20 cellular contexts compared by ENCODE assay signal in the genomic region with DNA sequence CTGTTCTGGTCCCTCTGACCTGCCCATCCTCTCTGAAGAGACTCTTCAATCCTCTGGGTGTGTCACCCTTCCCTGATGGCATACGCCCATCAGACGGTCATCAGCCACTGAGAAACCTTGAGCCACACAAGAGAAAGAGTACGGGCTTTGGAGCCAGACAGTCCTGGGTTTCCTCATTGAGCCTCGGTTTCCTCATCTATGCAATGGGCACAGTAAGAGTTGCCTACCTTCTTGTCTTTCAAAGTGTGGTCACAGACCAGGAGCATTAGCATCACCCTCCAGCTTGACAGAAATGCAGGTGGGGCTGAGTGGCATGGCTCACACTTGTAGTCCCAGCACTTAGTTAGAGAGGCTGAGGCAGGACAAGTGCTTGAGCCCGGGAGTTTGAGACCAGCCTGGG. TPM values are rescaled to one million over a fixed set of nuclear protein-coding genes. Genes with fewer than 3 reads are reported as not detected.
DNase-seq lines count a peak whose midpoint lies in the region; ATAC-seq, FAIRE-seq and TF ChIP-seq lines count a peak whose summit lies in the region.
"Had no signal": no experiment of that assay in that cellular context is flagged by ENCODE, and none has a peak within 500 bp of the region (broad histone marks: within the 10 kb centered on the region; RNA-seq: fewer than 3 reads in every experiment).

No MANE protein-coding gene starts in this region.

- H3K79me2 ChIP-seq in H1 (ENCODE audit: control insufficient read depth in 1 of 2, insufficient read depth in 2 of 2, low read length in 2 of 2): no peaks in the 10 kb centered on the region

- BruUV-seq in IMR-90 (replicated peaks; lab: Mats Ljungman, UMichigan): no TSS peak

- no peak overlapping the region for H3K4me3 Mint-ChIP-seq in T-helper 1 cell treated with Interleukin-12 subunit alpha and Interleukin-12 subunit beta and Interleukin-4 antibody, amounts not matched to agents 30 μg/mL and 1 μg/mL, for 36 hours
- H3K4me3 Mint-ChIP-seq: CD14-positive monocyte; CD4-positive, alpha-beta memory T cell; GM23338; HFFc6 had no signal

- H3K9me3 ChIP-seq in IMR-90 (ENCODE audit: control insufficient read depth, insufficient read depth, low read length) (peaks cover 7% of the 10 kb centered on the region), H1 (ENCODE audit: insufficient read depth in 2 of 2, low read depth in 1 of 2, low read length in 1 of 2) (peaks cover 7 to 10% of the 10 kb centered on the region in 2 experiments; a peak in 3 of 4 replicates), neuronal stem cell (replicated peaks in 1 of 2; ENCODE audit: control insufficient read depth in 2 of 2, insufficient read depth in 1 of 2, low read depth in 1 of 2, low read length in 2 of 2) (peaks cover 16 to 18% of the 10 kb centered on the region in 2 donors)

- H4K8ac ChIP-seq in IMR-90 (ENCODE audit: low read depth in 2 of 2, low read length in 2 of 2) (peak overlapping the region in 1 of 2 experiments; percentile 18; a peak in 1 of 4 replicates), H1 (ENCODE audit: extremely low read depth, insufficient read depth, low read length) (no peak overlapping the region), neuronal stem cell (ENCODE audit: low read depth, low read length) (no peak overlapping the region)

- no peak overlapping the region for H3K18ac ChIP-seq in IMR-90 (ENCODE audit: low read depth, low read length)
- H3K18ac ChIP-seq in H1 (ENCODE audit: extremely low read depth, low read length): no peak overlapping the region
- H3K18ac ChIP-seq in neuronal stem cell (ENCODE audit: low read length): peak overlapping the region; percentile 1

- H2BK20ac ChIP-seq in IMR-90 (ENCODE audit: low read depth, low read length) (peak overlapping the region; percentile 79), H1 (ENCODE audit: low read length) (0 out of 2 replicates have a peak overlapping the region, but pooled peaks have one; percentile 10)

- H3K14ac ChIP-seq in IMR-90 (replicated peaks; ENCODE audit: low read depth, low read length) (peak overlapping the region; percentile 2), H1 (ENCODE audit: insufficient read length) (no peak overlapping the region), neuronal stem cell (ENCODE audit: low read length) (no peak overlapping the region)

- H2AK9ac ChIP-seq in IMR-90 (replicated peaks; ENCODE audit: low read depth, low read length, poor library complexity): peak overlapping the region; percentile 11

- H3K36me3 ChIP-seq in IMR-90 (ENCODE audit: control insufficient read depth, insufficient read depth, low read length): no peaks in the 10 kb centered on the region
- no peaks in the 10 kb centered on the region for H3K36me3 ChIP-seq in H1 (ENCODE audit: control insufficient read depth in 2 of 4, insufficient read depth in 4 of 4, low read length in 3 of 4)
- H3K36me3 ChIP-seq in neuronal stem cell (replicated peaks in 1 of 2; ENCODE audit: control insufficient read depth in 2 of 2, insufficient read depth in 2 of 2, low read length in 2 of 2): no peaks in the 10 kb centered on the region

- H4K20me1 ChIP-seq in IMR-90 (ENCODE audit: insufficient read depth, low read length): no peaks in the 10 kb centered on the region
- no peaks in the 10 kb centered on the region for H4K20me1 ChIP-seq in H1 (replicated peaks in 1 of 2; ENCODE audit: control insufficient read depth in 1 of 2, insufficient read depth in 2 of 2, low read length in 2 of 2)

- peak overlapping the region; percentile 23 for H2BK120ac ChIP-seq in IMR-90 (ENCODE audit: low read depth, low read length)
- no peak overlapping the region for H2BK120ac ChIP-seq in H1 (replicated peaks; ENCODE audit: low read depth, low read length)
- H2BK120ac ChIP-seq in neuronal stem cell (ENCODE audit: low read depth, low read length): peak overlapping the region; percentile 4

- H3K56ac ChIP-seq in IMR-90 (ENCODE audit: extremely low read depth, insufficient read depth, low read length): no peak overlapping the region
- no peak overlapping the region for H3K56ac ChIP-seq in H1 (replicated peaks; ENCODE audit: insufficient read length, low read depth, low read length)

- intact Hi-C loops in IMR-90 (cut with micrococcal nuclease): loop anchor here (5.0 kb wide), 1 partner anchor 67 kb away; no protein-coding TSS in a partner anchor

- H4K5ac ChIP-seq in IMR-90 (ENCODE audit: low read depth, low read length) (no peak overlapping the region), H1 (ENCODE audit: insufficient read length, low read depth, low read length) (no peak overlapping the region)

- H2BK12ac ChIP-seq in H1 (ENCODE audit: low read depth, low read length) (peak overlapping the region; percentile 55; the same call in 1 of the 2 replicates), neuronal stem cell (ENCODE audit: low read length) (no peak overlapping the region)

- H2BK5ac ChIP-seq in IMR-90 (ENCODE audit: low read depth, low read length, poor library complexity, severe bottlenecking): peak overlapping the region; percentile 16
- no peak overlapping the region for H2BK5ac ChIP-seq in H1 (ENCODE audit: low read depth, low read length)
- H2BK5ac ChIP-seq in neuronal stem cell (ENCODE audit: low read length): no peak overlapping the region

- no peaks in the 10 kb centered on the region for H3K23me2 ChIP-seq in H1 (ENCODE audit: low read depth, low read length)

- H2BK15ac ChIP-seq in IMR-90 (ENCODE audit: low read depth, low read length) (peak overlapping the region; percentile 95), H1 (ENCODE audit: low read length) (no peak overlapping the region), neuronal stem cell (ENCODE audit: low read length) (no peak overlapping the region)

- no peaks in the 10 kb centered on the region for H3K27me3 Mint-ChIP-seq in T-helper 1 cell treated with Interleukin-12 subunit alpha and Interleukin-12 subunit beta and Interleukin-4 antibody, amounts not matched to agents 30 μg/mL and 1 μg/mL, for 36 hours (ENCODE audit: low read depth)
- H3K27me3 Mint-ChIP-seq: CD4-positive, alpha-beta memory T cell had no signal

- no peak for TF ChIP-seq EP300 in H1 (IDR thresholded peaks at IDR 0.05; ENCODE audit: borderline replicate concordance in 1 of 2, low read depth in 2 of 2, low read length in 2 of 2)

- no peak for TF ChIP-seq RAD21 in IMR-90 (IDR thresholded peaks at IDR 0.05; ENCODE audit: low read length)
- TF ChIP-seq RAD21 in H1 (IDR thresholded peaks at IDR 0.05 in 1 of 2, conservative IDR thresholded peaks at IDR 0.05 in 1 of 2; ENCODE audit: low read depth in 2 of 2, low read length in 2 of 2): no peak

- H3K36me3 Mint-ChIP-seq in T-helper 1 cell treated with Interleukin-12 subunit alpha and Interleukin-12 subunit beta and Interleukin-4 antibody, amounts not matched to agents 30 μg/mL and 1 μg/mL, for 36 hours (ENCODE audit: low read depth): peaks cover 64% of the 10 kb centered on the region

- H3K4me1 Mint-ChIP-seq in T-helper 1 cell treated with Interleukin-12 subunit alpha and Interleukin-12 subunit beta and Interleukin-4 antibody, amounts not matched to agents 30 μg/mL and 1 μg/mL, for 36 hours (ENCODE audit: low read depth): peaks cover 27% of the 10 kb centered on the region

- dilution Hi-C loops in IMR-90 (cut with HindIII; ENCODE audit: low sequenced_read_pairs, unreplicated experiment): no loop called here

- no peak for TF ChIP-seq POLR2A in IMR-90 (IDR thresholded peaks at IDR 0.05; ENCODE audit: low read depth, low read length)
- TF ChIP-seq POLR2A in H1 (IDR thresholded peaks at IDR 0.05; ENCODE audit: control extremely low read depth in 1 of 2, low read depth in 2 of 2, low read length in 2 of 2): no peak

- H3K23ac ChIP-seq in IMR-90 (ENCODE audit: low read depth, low read length): 0 out of 2 replicates have a peak overlapping the region, but pooled peaks have one; percentile 0
- no peak overlapping the region for H3K23ac ChIP-seq in H1 (ENCODE audit: insufficient read length)
- H3K23ac ChIP-seq in neuronal stem cell (ENCODE audit: low read depth, low read length, poor library complexity): no peak overlapping the region

- H3K4me1 ChIP-seq in IMR-90 (ENCODE audit: control insufficient read depth, insufficient read depth, low read length) (peaks cover 19% of the 10 kb centered on the region), H1 (replicated peaks in 1 of 4; ENCODE audit: control insufficient read depth in 3 of 4, insufficient read depth in 4 of 4, low read length in 3 of 4) (peaks cover 11 to 30% (median 17%) of the 10 kb centered on the region in 4 experiments), neuronal stem cell (ENCODE audit: control insufficient read depth in 2 of 2, insufficient read depth in 1 of 2, low read depth in 1 of 2, low read length in 2 of 2) (peaks cover 34 to 37% of the 10 kb centered on the region in 2 donors)

- H2AK5ac ChIP-seq in IMR-90 (ENCODE audit: low read depth, low read length): peak overlapping the region; percentile 93
- H2AK5ac ChIP-seq in H1 (ENCODE audit: low read depth, low read length): 0 out of 2 replicates have a peak overlapping the region, but pooled peaks have one; percentile 70
- peak overlapping the region; percentile 13 for H2AK5ac ChIP-seq in neuronal stem cell (ENCODE audit: low read depth, low read length)

- DNase-seq in T-helper 1 cell (no peak), IMR-90 (no peak), H1 (ENCODE audit: low read depth in 1 of 2, low spot score in 2 of 2) (no peak), neuronal stem cell (ENCODE audit: low spot score) (no peak), NCI-H2171 (lab: John Stamatoyannopoulos, UW) (no peak), NCI-H69 (lab: John Stamatoyannopoulos, UW) (no peak), midbrain (lab: John Stamatoyannopoulos, UW) (no peak)
- DNase-seq: AML-193; Calu3; CD4-positive, alpha-beta memory T cell; DMS79 treated with DMSO at 0.1 percent for 48 hours; GF-D8; H7; HFFc6 had no signal

- no peaks in the 10 kb centered on the region; a peak in 1 of 4 replicates for H3K79me1 ChIP-seq in IMR-90 (ENCODE audit: low read depth in 1 of 2, low read length in 2 of 2)
- H3K79me1 ChIP-seq in H1 (ENCODE audit: low read depth, low read length): no peaks in the 10 kb centered on the region
- H3K79me1 ChIP-seq in neuronal stem cell (ENCODE audit: low read depth, low read length): no peaks in the 10 kb centered on the region

- no peak overlapping the region; the same call in 1 of the 2 replicates for H3K27ac ChIP-seq in IMR-90 (ENCODE audit: insufficient read depth, low read length)
- H3K27ac ChIP-seq in H1 (ENCODE audit: low read depth, low read length): no peak overlapping the region
- no peak overlapping the region for H3K27ac ChIP-seq in neuronal stem cell (replicated peaks; ENCODE audit: low read length)
- H3K27ac ChIP-seq: 22Rv1 had no signal

- H3K27ac Mint-ChIP-seq in T-helper 1 cell treated with Interleukin-12 subunit alpha and Interleukin-12 subunit beta and Interleukin-4 antibody, amounts not matched to agents 30 μg/mL and 1 μg/mL, for 36 hours: peak overlapping the region; percentile 36
- H3K27ac Mint-ChIP-seq: GM23338, HFFc6 had no signal

- WGBS in IMR-90 (ENCODE audit: extremely low coverage in 2 of 2, insufficient read length in 1 of 2), 2 experiments: 100% methylated on average over 1 of the region's 5 CpGs; no CpG with 5 or more reads in 1 of the 2 experiments
- WGBS in H1 (ENCODE audit: extremely low coverage in 1 of 2, insufficient coverage in 1 of 2, insufficient read length in 1 of 2, insufficient replicate concordance in 2 of 2, low coverage in 1 of 2, low lambda C conversion rate in 2 of 2, missing lambda C conversion rate in 1 of 2), 2 experiments: 92% methylated on average over 5 of the region's 5 CpGs; no CpG with 5 or more reads in 1 of the 2 experiments
- WGBS in neuronal stem cell (ENCODE audit: extremely low coverage in 2 of 2, insufficient read length in 2 of 2, insufficient replicate concordance in 1 of 2), 2 donors: no CpG with 5 or more reads among the region's 5 CpGs

- TF ChIP-seq CTCF in IMR-90 (conservative IDR thresholded peaks at IDR 0.05; ENCODE audit: low read depth, low read length): no peak
- TF ChIP-seq CTCF in H1 (IDR thresholded peaks at IDR 0.05; ENCODE audit: control extremely low read depth in 1 of 3, insufficient read depth in 1 of 3, low read depth in 1 of 3, low read length in 3 of 3): no peak

- in situ Hi-C loops in IMR-90 (cut with MboI; ENCODE audit: low sequenced_read_pairs): no loop called here

- no peak for FAIRE-seq in H1 (lab: Jason Lieb, UNC)
- FAIRE-seq: A549 had no signal

- H3K9me3 Mint-ChIP-seq in T-helper 1 cell treated with Interleukin-12 subunit alpha and Interleukin-12 subunit beta and Interleukin-4 antibody, amounts not matched to agents 30 μg/mL and 1 μg/mL, for 36 hours: peaks cover 26% of the 10 kb centered on the region

- H3K9ac ChIP-seq in IMR-90 (ENCODE audit: low read depth, low read length) (no peak overlapping the region), H1 (replicated peaks in 1 of 4; ENCODE audit: extremely low read depth in 1 of 4, low read depth in 3 of 4, low read length in 3 of 4) (no peak overlapping the region), neuronal stem cell (ENCODE audit: low read depth, low read length, poor library complexity) (no peak overlapping the region)

- POLR2A ChIA-PET in IMR-90 (lab: Charles Lee; ENCODE audit: unreplicated experiment) (no interaction called here), H1 (lab: Charles Lee; ENCODE audit: partially characterized antibody) (interaction anchor here (1.3 kb wide), 1 partner anchor 29 kb away, joined by 4 read pairs; no protein-coding TSS in a partner anchor)

- no peak overlapping the region for H2AFZ ChIP-seq in IMR-90 (replicated peaks; ENCODE audit: low read length, poor library complexity)
- H2AFZ ChIP-seq in H1 (ENCODE audit: low read length): no peak overlapping the region
- H2AFZ ChIP-seq in neuronal stem cell (ENCODE audit: low read length): no peak overlapping the region
- H2AFZ ChIP-seq: GM23338 had no signal

- H3K4me3 ChIP-seq in IMR-90 (ENCODE audit: insufficient read depth, low read depth, low read length): no peak overlapping the region
- H3K4me3 ChIP-seq in H1 (ENCODE audit: extremely low read depth in 1 of 4, insufficient read depth in 2 of 4, low read depth in 3 of 4, low read length in 4 of 4): no peak overlapping the region
- no peak overlapping the region for H3K4me3 ChIP-seq in neuronal stem cell (ENCODE audit: low read length in 2 of 2)
- H3K4me3 ChIP-seq: A549, GM23338 had no signal

- CTCF ChIA-PET in IMR-90 (lab: Yijun Ruan, JAX) (no interaction called here), H1 (lab: Charles Lee; ENCODE audit: partially characterized antibody) (interaction anchor here (0.8 to 4.0 kb wide), 3 partner anchors 18 to 423 kb away, joined by 4 to 34 read pairs (median 4); no protein-coding TSS in a partner anchor)

- H3K4ac ChIP-seq in IMR-90 (ENCODE audit: low read depth, low read length) (peak overlapping the region; percentile 55), H1 (replicated peaks; ENCODE audit: insufficient read length, low read depth, low read length) (no peak overlapping the region), neuronal stem cell (ENCODE audit: low read length) (no peak overlapping the region)

- no peak for ATAC-seq in IMR-90 (ENCODE audit: low read depth)
- ATAC-seq: A549, GM23338, HCT116 had no signal

- peak overlapping the region; percentile 66 for H4K91ac ChIP-seq in IMR-90 (ENCODE audit: insufficient read depth, low read depth, low read length)
- H4K91ac ChIP-seq in H1 (replicated peaks; ENCODE audit: insufficient read length, low read length): peak overlapping the region; percentile 7
- H4K91ac ChIP-seq in neuronal stem cell (ENCODE audit: low read depth, low read length, poor library complexity): no peak overlapping the region

- H3K27me3 ChIP-seq in IMR-90 (ENCODE audit: control insufficient read depth, insufficient read depth, low read length): no peaks in the 10 kb centered on the region
- H3K27me3 ChIP-seq in H1 (replicated peaks in 1 of 4; ENCODE audit: control insufficient read depth in 3 of 4, extremely low read depth in 1 of 4, insufficient read depth in 3 of 4, low read length in 3 of 4): no peaks in the 10 kb centered on the region; a peak in 1 of 7 replicates
- H3K27me3 ChIP-seq in neuronal stem cell (ENCODE audit: control insufficient read depth in 3 of 3, insufficient read depth in 3 of 3, low read depth in 1 of 3, low read length in 3 of 3): no peaks in the 10 kb centered on the region

- no peak overlapping the region for H3K4me2 ChIP-seq in IMR-90 (ENCODE audit: low read depth, low read length)
- no peak overlapping the region for H3K4me2 ChIP-seq in H1 (ENCODE audit: insufficient read depth in 1 of 2, low read depth in 2 of 2, low read length in 2 of 2)
- H3K4me2 ChIP-seq in neuronal stem cell (ENCODE audit: insufficient read depth, low read length, poor library complexity, severe bottlenecking): no peak overlapping the region
- H3K4me2 ChIP-seq: A549, GM23338 had no signal

- peaks cover 17% of the 10 kb centered on the region for H3K9me1 ChIP-seq in IMR-90 (ENCODE audit: insufficient read depth, low read length)

RNA-seq across cellular contexts. Expression of a gene that starts 26.1 kb away (rescaled TPM):
- total RNA-seq in IMR-90 (2012; rRNA removed): 27.4 and 27.8 TPM in 2 replicates
- 36.0 and 39.0 TPM in 2 replicates for polyA plus RNA-seq in IMR-90 (2012; rRNA removed)
- 25.1 and 29.9 TPM in 2 replicates for polyA plus RNA-seq in IMR-90 (2012; cell fraction: cytosol; rRNA removed)
- polyA plus RNA-seq in IMR-90 (2012; cell fraction: nucleus; rRNA removed; ENCODE audit: low replicate concordance): 31.0 and 35.1 TPM in 2 replicates
- 19.0 and 19.6 TPM in 2 replicates for total RNA-seq in H1 (2021; fragmentation: NEBNext Ultra II Directional; extraction: Animal tissue kit (Norgen Biotek cat#: 25700))
- 9.6 and 13.6 TPM in 2 replicates for polyA plus RNA-seq in H1 (2011; rRNA removed)
- 14.1 TPM for polyA plus RNA-seq in H1 (2011; cell fraction: cytosol; rRNA removed)
- polyA plus RNA-seq in H1 (2011; cell fraction: nucleus; rRNA removed): 14.5 TPM
- 12.3 to 15.0 TPM (median 12.8 TPM) in 4 replicates for polyA plus RNA-seq in H1 (2012, experiment 1 of 2)
- 6.5 TPM for polyA plus RNA-seq in H1 (2012, experiment 2 of 2)
- polyA plus RNA-seq in H1 (2013, experiment 1 of 2): 6.0 TPM
- polyA plus RNA-seq in H1 (2013, experiment 2 of 2): 5.3 TPM
- 15.7 and 18.2 TPM in 2 replicates for polyA minus RNA-seq in H1 (2011; rRNA and poly(A)+ RNA removed)
- 18.6 TPM for polyA minus RNA-seq in H1 (2011; cell fraction: cytosol; rRNA and poly(A)+ RNA removed)
- 16.5 TPM for polyA minus RNA-seq in H1 (2011; cell fraction: nucleus; rRNA and poly(A)+ RNA removed)
- 8.0 TPM for polyA plus RNA-seq in neuronal stem cell (2013, experiment 1 of 2)
- polyA plus RNA-seq in neuronal stem cell (2013, experiment 2 of 2): 8.4 TPM

Comparison
In these comparisons a context has a peak if more than half of its experiments do, and no peak if none do; other contexts are left out.
1. H2AK5ac ChIP-seq: peak in every context shown above with its lines; median percentile 93 in IMR-90; 70 in H1; 13 in neuronal stem cell.